9 cellular contexts compared by ENCODE assay signal in genomic region chr5:173885481-173886010, GRCh38. TPM values are rescaled to one million over a fixed set of nuclear protein-coding genes. Genes with fewer than 3 reads are reported as not detected.
A peak's percentile ranks its signal among the peaks of the same experiment; 100 is the strongest.
DNase-seq lines count a peak whose midpoint lies in the region; ATAC-seq and TF ChIP-seq lines count a peak whose summit lies in the region.
"Had no signal": no experiment of that assay in that cellular context is flagged by ENCODE, and none has a peak within 500 bp of the region (broad histone marks: within the 10 kb centered on the region; RNA-seq: fewer than 3 reads in every experiment).

No MANE protein-coding gene starts in this region.

- no peak for ATAC-seq in CD4-positive, alpha-beta T cell (ENCODE audit: poor library complexity)
- no peak for ATAC-seq in activated CD8-positive, alpha-beta T cell treated with anti-CD3 and anti-CD28 coated beads, Interleukin-2, amount 10 ng/mL, durations not matched to agents 7 days and 5 days
- ATAC-seq in mucosa of descending colon (peak; percentile 72), HG03139 (IDR thresholded peaks at IDR 0.05; ENCODE audit: unreplicated experiment) (no peak)

- no peak for DNase-seq in CD4-positive, alpha-beta T cell
- DNase-seq in HUDEP-2 (lab: John Stamatoyannopoulos, UW; ENCODE audit: unreplicated experiment in 76 of 76) (peak in 74 of 76 experiments; percentile 35 to 92 (median 66)), mucosa of descending colon (peak in 2 of 3 donors; percentile 69 to 80), COLO829 (ENCODE audit: low spot score) (no peak), ecto neural progenitor cell (ENCODE audit: low spot score) (no peak), NCI-H82 treated with DMSO at 0.1 percent for 48 hours (lab: John Stamatoyannopoulos, UW; ENCODE audit: unreplicated experiment) (no peak)
- DNase-seq in activated CD8-positive, alpha-beta T cell treated with anti-CD3 and anti-CD28 coated beads, Interleukin-2, amount 10 ng/mL, durations not matched to agents 7 days and 5 days, result no peak
- DNase-seq: SW 1271 had no signal

- intact Hi-C loops in CD4-positive, alpha-beta T cell (cut with DNase I, micrococcal nuclease), result loop anchor here in 1 of 2 experiments (5.0 to 10.0 kb wide), 3 partner anchors 87 to 901 kb away; partner anchors contain the start of genes ATP6V0E1 and CREBRF
- intact Hi-C loops in mucosa of descending colon (cut with DNase I, micrococcal nuclease), result loop anchor here in 1 of 2 donors (5.0 kb wide), 1 partner anchor 268 kb away; the partner anchor contains the start of gene BOD1

- no peaks in the 10 kb centered on the region for H3K27me3 Mint-ChIP-seq in CD4-positive, alpha-beta T cell
- H3K27me3 Mint-ChIP-seq in activated CD8-positive, alpha-beta T cell treated with anti-CD3 and anti-CD28 coated beads, Interleukin-2, amount 10 ng/mL, durations not matched to agents 7 days and 5 days (ENCODE audit: low read depth), result no peaks in the 10 kb centered on the region

- peaks cover 7% of the 10 kb centered on the region for H3K36me3 Mint-ChIP-seq in CD4-positive, alpha-beta T cell (ENCODE audit: low read depth)
- peaks cover 23% of the 10 kb centered on the region for H3K36me3 Mint-ChIP-seq in activated CD8-positive, alpha-beta T cell treated with anti-CD3 and anti-CD28 coated beads, Interleukin-2, amount 10 ng/mL, durations not matched to agents 7 days and 5 days (ENCODE audit: low read depth)

- peak overlapping the region; percentile 69 for H3K4me3 Mint-ChIP-seq in CD4-positive, alpha-beta T cell
- H3K4me3 Mint-ChIP-seq in activated CD8-positive, alpha-beta T cell treated with anti-CD3 and anti-CD28 coated beads, Interleukin-2, amount 10 ng/mL, durations not matched to agents 7 days and 5 days, result peak overlapping the region; percentile 29

- H3K36me3 ChIP-seq in mucosa of descending colon (ENCODE audit: low read depth), result no peaks in the 10 kb centered on the region

- H3K27me3 ChIP-seq in CD4-positive, alpha-beta T cell (ENCODE audit: control insufficient read depth, insufficient read depth, low read length), result no peaks in the 10 kb centered on the region

- H3K9me3 Mint-ChIP-seq in CD4-positive, alpha-beta T cell, result no peaks in the 10 kb centered on the region
- peaks cover 15% of the 10 kb centered on the region for H3K9me3 Mint-ChIP-seq in activated CD8-positive, alpha-beta T cell treated with anti-CD3 and anti-CD28 coated beads, Interleukin-2, amount 10 ng/mL, durations not matched to agents 7 days and 5 days (ENCODE audit: insufficient read depth)

- TF ChIP-seq CTCF in CD4-positive, alpha-beta T cell (IDR thresholded peaks at IDR 0.05), result no peak
- TF ChIP-seq CTCF in mucosa of descending colon (IDR thresholded peaks at IDR 0.05), result peak; percentile 19

- H3K4me1 Mint-ChIP-seq in CD4-positive, alpha-beta T cell (ENCODE audit: low read depth), result peaks cover 67% of the 10 kb centered on the region
- peaks cover 63% of the 10 kb centered on the region for H3K4me1 Mint-ChIP-seq in activated CD8-positive, alpha-beta T cell treated with anti-CD3 and anti-CD28 coated beads, Interleukin-2, amount 10 ng/mL, durations not matched to agents 7 days and 5 days (ENCODE audit: low read depth)

- no peak overlapping the region for H3K27ac ChIP-seq in CD4-positive, alpha-beta T cell (ENCODE audit: low read depth, low read length)

- H3K27ac Mint-ChIP-seq in CD4-positive, alpha-beta T cell, result peak overlapping the region; percentile 91
- peak overlapping the region; percentile 78 for H3K27ac Mint-ChIP-seq in activated CD8-positive, alpha-beta T cell treated with anti-CD3 and anti-CD28 coated beads, Interleukin-2, amount 10 ng/mL, durations not matched to agents 7 days and 5 days

- CTCF ChIA-PET in CD4-positive, alpha-beta T cell (lab: Charles Lee), result interaction anchor here (1.5 to 2.6 kb wide), 3 partner anchors 9 to 270 kb away, joined by 3 to 10 read pairs (median 5); partner anchors contain the start of gene BOD1
- CTCF ChIA-PET in activated CD8-positive, alpha-beta T cell treated with anti-CD3 and anti-CD28 coated beads, Interleukin-2, amount 10 ng/mL, durations not matched to agents 7 days and 5 days (lab: Charles Lee), result interaction anchor here (1.6 kb wide), 1 partner anchor 38 kb away, joined by 5 read pairs; no protein-coding TSS in a partner anchor

- peaks cover 32% of the 10 kb centered on the region for H3K4me1 ChIP-seq in mucosa of descending colon (ENCODE audit: low read depth)

- H3K9me3 ChIP-seq in CD4-positive, alpha-beta T cell (ENCODE audit: control insufficient read depth, low read length), result no peaks in the 10 kb centered on the region
- no peaks in the 10 kb centered on the region for H3K9me3 ChIP-seq in mucosa of descending colon

- POLR2A ChIA-PET in CD4-positive, alpha-beta T cell (lab: Charles Lee), result interaction anchor here (0.8 to 2.4 kb wide), 3 partner anchors 8 to 270 kb away, joined by 3 to 21 read pairs (median 8); partner anchors contain the start of gene BOD1
- POLR2A ChIA-PET in activated CD8-positive, alpha-beta T cell treated with anti-CD3 and anti-CD28 coated beads, Interleukin-2, amount 10 ng/mL, durations not matched to agents 7 days and 5 days (lab: Charles Lee), result interaction anchor here (1.4 kb wide), 1 partner anchor 32 kb away, joined by 7 read pairs; no protein-coding TSS in a partner anchor

- no peak overlapping the region for H3K4me3 ChIP-seq in mucosa of descending colon

RNA-seq across cellular contexts. Expression of gene CPEB4, which starts 2.6 kb away (rescaled TPM):
- total RNA-seq in CD4-positive, alpha-beta T cell, result 10 to 100 TPM; 18.3 to 19.2 TPM
- total RNA-seq in activated CD8-positive, alpha-beta T cell treated with anti-CD3 and anti-CD28 coated beads, Interleukin-2, amount 10 ng/mL, durations not matched to agents 7 days and 5 days, result 10 to 100 TPM; 10.5 to 12.3 TPM
- 10 to 100 TPM; 31.8 to 51.3 (median 32.1) TPM for total RNA-seq in mucosa of descending colon

Comparison
In these comparisons a context has a peak if more than half of its experiments do, and no peak if none do; other contexts are left out.
1. DNase-seq: peak in HUDEP-2 (74 of 76) and mucosa of descending colon (2 of 3); none in CD4-positive, alpha-beta T cell (0 of 10), activated CD8-positive, alpha-beta T cell treated with anti-CD3 and anti-CD28 coated beads, Interleukin-2, amount 10 ng/mL, durations not matched to agents 7 days and 5 days (single experiment), COLO829 (single experiment), ecto neural progenitor cell (single experiment) and NCI-H82 treated with DMSO at 0.1 percent for 48 hours (single experiment).